In the genomic region with DNA sequence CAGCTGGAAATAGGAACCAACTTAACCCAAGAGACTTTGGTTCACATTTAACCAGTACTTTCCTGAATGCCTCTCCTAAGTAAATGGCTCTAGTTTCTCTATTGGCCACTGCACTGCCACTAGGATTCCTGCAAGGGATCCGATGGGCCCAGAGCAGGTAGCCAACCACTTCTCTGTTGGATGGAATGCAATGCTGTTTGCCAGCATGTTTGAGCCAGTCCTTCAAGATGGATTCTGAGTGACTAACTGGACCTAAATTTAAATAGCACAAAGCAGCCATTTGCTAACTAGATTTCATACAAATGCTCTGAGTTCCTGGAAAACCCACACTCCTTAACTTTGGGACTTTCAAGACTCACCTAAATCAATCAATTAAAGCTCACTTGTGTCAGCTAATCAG, we compare ENCODE assay signal across 22 cellular contexts. TPM values are rescaled to one million over a fixed set of nuclear protein-coding genes. Genes with fewer than 3 reads are reported as not detected.
DNase-seq lines count a peak whose midpoint lies in the region; ATAC-seq lines count a peak whose summit lies in the region.
"Had no signal": no experiment of that assay in that cellular context is flagged by ENCODE, and none has a peak within 500 bp of the region (broad histone marks: within the 10 kb centered on the region; RNA-seq: fewer than 3 reads in every experiment).

No MANE protein-coding gene starts in this region.

- H3K4me1 ChIP-seq in CD4-positive, CD25-positive, alpha-beta regulatory T cell (ENCODE audit: control insufficient read depth, insufficient read depth, low read length, poor library complexity, severe bottlenecking) = peaks cover 83% of the 10 kb centered on the region

- DNase-seq in activated CD4-positive, alpha-beta T cell treated with anti-CD3 and anti-CD28 coated beads, Interleukin-2, amount 10 ng/mL, durations not matched to agents 24 days and 14 days = no peak
- no peak for DNase-seq in activated CD4-positive, alpha-beta T cell treated with anti-CD3 and anti-CD28 coated beads, Interleukin-2, amount 50 U/mL, for 48 hours
- no peak for DNase-seq in CD4-positive, CD25-positive, alpha-beta regulatory T cell
- no peak for DNase-seq in activated T-helper 1 cell treated with anti-CD3 and anti-CD28 coated beads, Interleukin-12 subunit alpha, Interleukin-12 subunit beta, Interleukin-2, Interleukin-4 antibody, amounts not matched to agents 30 ng/mL and 10 ng/mL and 1 ng/mL, durations not matched to agents 14 hours and 24 hours and 36 hours (ENCODE audit: low spot score)
- no peak for DNase-seq in naive B cell
- no peak for DNase-seq in activated CD4-positive, CD25-positive, alpha-beta regulatory T cell (lab: John Stamatoyannopoulos, UW)
- DNase-seq in stimulated activated naive B cell treated with anti-CD40 and anti-IgM and Interleukin-4, amounts not matched to agents 10 μg/mL and 1 μg/mL and 100 μg/mL, for 72 hours = no peak
- no peak for DNase-seq in activated effector memory CD4-positive, alpha-beta T cell treated with Interleukin-2 at 50 U/mL for 16 hours
- DNase-seq: 8988T, C1 segment of cervical spinal cord, Calu3, DMS79, HCEC 1CT, Karpas-422, MM.1S, NCI-H1105, NCI-H1930, NCI-H2171 treated with DMSO at 0.1 percent for 48 hours, NCI-H774 had no signal

- H3K27me3 ChIP-seq in CD4-positive, CD25-positive, alpha-beta regulatory T cell (ENCODE audit: control insufficient read depth, insufficient read depth, low read length) = no peaks in the 10 kb centered on the region

- H3K36me3 ChIP-seq in CD4-positive, CD25-positive, alpha-beta regulatory T cell (ENCODE audit: control insufficient read depth, insufficient read depth, low read length) = peaks cover 72% of the 10 kb centered on the region

- H3K4me1 Mint-ChIP-seq in activated CD4-positive, alpha-beta T cell treated with anti-CD3 and anti-CD28 coated beads, Interleukin-2, amount 10 ng/mL, durations not matched to agents 24 days and 14 days = peaks cover 70% of the 10 kb centered on the region
- H3K4me1 Mint-ChIP-seq in CD4-positive, CD25-positive, alpha-beta regulatory T cell = peaks cover 36 to 98% (median 88%) of the 10 kb centered on the region in 4 donors
- peaks cover 96% of the 10 kb centered on the region for H3K4me1 Mint-ChIP-seq in activated T-helper 1 cell treated with anti-CD3 and anti-CD28 coated beads, Interleukin-12 subunit alpha, Interleukin-12 subunit beta, Interleukin-2, Interleukin-4 antibody, amounts not matched to agents 30 ng/mL and 10 ng/mL and 1 ng/mL, durations not matched to agents 14 hours and 24 hours and 36 hours (ENCODE audit: low read depth)
- H3K4me1 Mint-ChIP-seq in naive B cell = peaks cover 33 to 76% (median 65%) of the 10 kb centered on the region in 3 donors
- H3K4me1 Mint-ChIP-seq in stimulated activated naive B cell treated with anti-CD40 and anti-IgM and Interleukin-4, amounts not matched to agents 10 μg/mL and 1 μg/mL and 100 μg/mL, for 72 hours = peaks cover 31 to 62% of the 10 kb centered on the region in 2 donors

- peaks cover 90% of the 10 kb centered on the region for H3K36me3 Mint-ChIP-seq in activated CD4-positive, alpha-beta T cell treated with anti-CD3 and anti-CD28 coated beads, Interleukin-2, amount 10 ng/mL, durations not matched to agents 24 days and 14 days (ENCODE audit: low read depth)
- H3K36me3 Mint-ChIP-seq in CD4-positive, CD25-positive, alpha-beta regulatory T cell = peaks cover 87% of the 10 kb centered on the region
- H3K36me3 Mint-ChIP-seq in activated T-helper 1 cell treated with anti-CD3 and anti-CD28 coated beads, Interleukin-12 subunit alpha, Interleukin-12 subunit beta, Interleukin-2, Interleukin-4 antibody, amounts not matched to agents 30 ng/mL and 10 ng/mL and 1 ng/mL, durations not matched to agents 14 hours and 24 hours and 36 hours (ENCODE audit: low read depth) = peaks cover 88% of the 10 kb centered on the region
- H3K36me3 Mint-ChIP-seq in naive B cell = peaks cover 67 to 72% of the 10 kb centered on the region in 2 donors
- peaks cover 62 to 82% of the 10 kb centered on the region in 2 donors for H3K36me3 Mint-ChIP-seq in stimulated activated naive B cell treated with anti-CD40 and anti-IgM and Interleukin-4, amounts not matched to agents 10 μg/mL and 1 μg/mL and 100 μg/mL, for 72 hours

- peak overlapping the region; percentile 45 for H3K27ac ChIP-seq in CD4-positive, CD25-positive, alpha-beta regulatory T cell (ENCODE audit: insufficient read depth, low read length, poor library complexity, severe bottlenecking)

- H3K27me3 Mint-ChIP-seq in activated CD4-positive, alpha-beta T cell treated with anti-CD3 and anti-CD28 coated beads, Interleukin-2, amount 10 ng/mL, durations not matched to agents 24 days and 14 days = no peaks in the 10 kb centered on the region
- no peaks in the 10 kb centered on the region for H3K27me3 Mint-ChIP-seq in CD4-positive, CD25-positive, alpha-beta regulatory T cell
- no peaks in the 10 kb centered on the region for H3K27me3 Mint-ChIP-seq in activated T-helper 1 cell treated with anti-CD3 and anti-CD28 coated beads, Interleukin-12 subunit alpha, Interleukin-12 subunit beta, Interleukin-2, Interleukin-4 antibody, amounts not matched to agents 30 ng/mL and 10 ng/mL and 1 ng/mL, durations not matched to agents 14 hours and 24 hours and 36 hours (ENCODE audit: insufficient read depth)
- no peaks in the 10 kb centered on the region for H3K27me3 Mint-ChIP-seq in naive B cell
- no peaks in the 10 kb centered on the region for H3K27me3 Mint-ChIP-seq in stimulated activated naive B cell treated with anti-CD40 and anti-IgM and Interleukin-4, amounts not matched to agents 10 μg/mL and 1 μg/mL and 100 μg/mL, for 72 hours

- peak overlapping the region; percentile 69 for H3K27ac Mint-ChIP-seq in activated CD4-positive, alpha-beta T cell treated with anti-CD3 and anti-CD28 coated beads, Interleukin-2, amount 10 ng/mL, durations not matched to agents 24 days and 14 days
- peak overlapping the region; percentile 86 to 94 (median 89) for H3K27ac Mint-ChIP-seq in CD4-positive, CD25-positive, alpha-beta regulatory T cell
- H3K27ac Mint-ChIP-seq in activated T-helper 1 cell treated with anti-CD3 and anti-CD28 coated beads, Interleukin-12 subunit alpha, Interleukin-12 subunit beta, Interleukin-2, Interleukin-4 antibody, amounts not matched to agents 30 ng/mL and 10 ng/mL and 1 ng/mL, durations not matched to agents 14 hours and 24 hours and 36 hours = peak overlapping the region; percentile 32
- H3K27ac Mint-ChIP-seq in naive B cell = peak overlapping the region in 4 of 6 donors; percentile 15 to 72 (median 43)
- no peak overlapping the region for H3K27ac Mint-ChIP-seq in stimulated activated naive B cell treated with anti-CD40 and anti-IgM and Interleukin-4, amounts not matched to agents 10 μg/mL and 1 μg/mL and 100 μg/mL, for 72 hours

- intact Hi-C loops in activated CD4-positive, alpha-beta T cell treated with anti-CD3 and anti-CD28 coated beads, Interleukin-2, amount 10 ng/mL, durations not matched to agents 24 days and 14 days (cut with micrococcal nuclease) = no loop called here
- intact Hi-C loops in activated T-helper 1 cell treated with anti-CD3 and anti-CD28 coated beads, Interleukin-12 subunit alpha, Interleukin-12 subunit beta, Interleukin-2, Interleukin-4 antibody, amounts not matched to agents 30 ng/mL and 10 ng/mL and 1 ng/mL, durations not matched to agents 14 hours and 24 hours and 36 hours (cut with micrococcal nuclease) = no loop called here

- H3K4me3 Mint-ChIP-seq in activated CD4-positive, alpha-beta T cell treated with anti-CD3 and anti-CD28 coated beads, Interleukin-2, amount 10 ng/mL, durations not matched to agents 24 days and 14 days = no peak overlapping the region
- H3K4me3 Mint-ChIP-seq in CD4-positive, CD25-positive, alpha-beta regulatory T cell = peak overlapping the region in 3 of 4 donors; percentile 41 to 62 (median 54)
- H3K4me3 Mint-ChIP-seq in activated T-helper 1 cell treated with anti-CD3 and anti-CD28 coated beads, Interleukin-12 subunit alpha, Interleukin-12 subunit beta, Interleukin-2, Interleukin-4 antibody, amounts not matched to agents 30 ng/mL and 10 ng/mL and 1 ng/mL, durations not matched to agents 14 hours and 24 hours and 36 hours = no peak overlapping the region
- peak overlapping the region in 1 of 8 donors; percentile 6 for H3K4me3 Mint-ChIP-seq in naive B cell
- no peak overlapping the region for H3K4me3 Mint-ChIP-seq in stimulated activated naive B cell treated with anti-CD40 and anti-IgM and Interleukin-4, amounts not matched to agents 10 μg/mL and 1 μg/mL and 100 μg/mL, for 72 hours

- peaks cover 14% of the 10 kb centered on the region for H3K9me3 Mint-ChIP-seq in activated CD4-positive, alpha-beta T cell treated with anti-CD3 and anti-CD28 coated beads, Interleukin-2, amount 10 ng/mL, durations not matched to agents 24 days and 14 days
- peaks cover 0 to 9% (median 0%) of the 10 kb centered on the region in 7 donors for H3K9me3 Mint-ChIP-seq in CD4-positive, CD25-positive, alpha-beta regulatory T cell
- H3K9me3 Mint-ChIP-seq in activated T-helper 1 cell treated with anti-CD3 and anti-CD28 coated beads, Interleukin-12 subunit alpha, Interleukin-12 subunit beta, Interleukin-2, Interleukin-4 antibody, amounts not matched to agents 30 ng/mL and 10 ng/mL and 1 ng/mL, durations not matched to agents 14 hours and 24 hours and 36 hours = peaks cover 21% of the 10 kb centered on the region
- peaks cover 0 to 6% (median 0%) of the 10 kb centered on the region in 7 donors for H3K9me3 Mint-ChIP-seq in naive B cell
- H3K9me3 Mint-ChIP-seq in stimulated activated naive B cell treated with anti-CD40 and anti-IgM and Interleukin-4, amounts not matched to agents 10 μg/mL and 1 μg/mL and 100 μg/mL, for 72 hours = peaks cover 3 to 10% of the 10 kb centered on the region in 2 donors

- ATAC-seq in CD4-positive, CD25-positive, alpha-beta regulatory T cell (ENCODE audit: low read depth in 2 of 2) = no peak
- ATAC-seq in naive B cell (ENCODE audit: low read depth in 2 of 2) = no peak
- ATAC-seq in stimulated activated naive B cell treated with anti-CD40 and anti-IgM and Interleukin-4, amounts not matched to agents 10 μg/mL and 1 μg/mL and 100 μg/mL, for 72 hours (replicated peaks) = no peak
- ATAC-seq: GM12878 had no signal

- no peaks in the 10 kb centered on the region for H3K9me3 ChIP-seq in CD4-positive, CD25-positive, alpha-beta regulatory T cell (ENCODE audit: control insufficient read depth in 2 of 2, low read length in 2 of 2)

- peak overlapping the region; percentile 4 for H3K4me3 ChIP-seq in CD4-positive, CD25-positive, alpha-beta regulatory T cell (ENCODE audit: low read depth, low read length)
- H3K4me3 ChIP-seq: GM12878 had no signal

RNA-seq across cellular contexts. Expression of gene CLEC2D, which starts 9.5 kb away (rescaled TPM):
- total RNA-seq in activated CD4-positive, alpha-beta T cell treated with anti-CD3 and anti-CD28 coated beads, Interleukin-2, amount 10 ng/mL, durations not matched to agents 24 days and 14 days = 386 and 391 TPM in 2 replicates
- total RNA-seq in CD4-positive, CD25-positive, alpha-beta regulatory T cell = 219 TPM
- polyA plus RNA-seq in CD4-positive, CD25-positive, alpha-beta regulatory T cell = 100 to 1,000 TPM; 223 to 312 (median 247) TPM
- total RNA-seq in activated T-helper 1 cell treated with anti-CD3 and anti-CD28 coated beads, Interleukin-12 subunit alpha, Interleukin-12 subunit beta, Interleukin-2, Interleukin-4 antibody, amounts not matched to agents 30 ng/mL and 10 ng/mL and 1 ng/mL, durations not matched to agents 14 hours and 24 hours and 36 hours = 371 and 395 TPM in 2 replicates
- polyA plus RNA-seq in naive B cell (ENCODE audit: low read depth in 6 of 6) = 100 to 1,000 TPM; 329 to 467 (median 350) TPM

RNA-seq across cellular contexts. Expression of gene KLRB1, which starts 52.3 kb away (rescaled TPM):
- total RNA-seq in activated CD4-positive, alpha-beta T cell treated with anti-CD3 and anti-CD28 coated beads, Interleukin-2, amount 10 ng/mL, durations not matched to agents 24 days and 14 days = 0.14 TPM in 1 of 2 replicates, not detected in the other
- total RNA-seq in CD4-positive, CD25-positive, alpha-beta regulatory T cell = 17.6 TPM
- polyA plus RNA-seq in CD4-positive, CD25-positive, alpha-beta regulatory T cell = 10 to 100 TPM; 14.4 to 30.5 (median 24.3) TPM
- total RNA-seq in activated T-helper 1 cell treated with anti-CD3 and anti-CD28 coated beads, Interleukin-12 subunit alpha, Interleukin-12 subunit beta, Interleukin-2, Interleukin-4 antibody, amounts not matched to agents 30 ng/mL and 10 ng/mL and 1 ng/mL, durations not matched to agents 14 hours and 24 hours and 36 hours = 0.15 TPM in 1 of 2 replicates, not detected in the other
- polyA plus RNA-seq in naive B cell (ENCODE audit: low read depth in 6 of 6) = under 1 TPM in 4 of 6 donors, not detected in 2; 0.47 to 0.86 (median 0.74) TPM
- total RNA-seq: Calu3, G401, GM12878, NCI-H460 had no signal
- polyA plus RNA-seq: GM12878 had no signal

Comparison
In these comparisons a context has a peak if more than half of its experiments do, and no peak if none do; other contexts are left out.
1. H3K4me3 Mint-ChIP-seq: peak in CD4-positive, CD25-positive, alpha-beta regulatory T cell (3 of 4); none in activated CD4-positive, alpha-beta T cell treated with anti-CD3 and anti-CD28 coated beads, Interleukin-2, amount 10 ng/mL, durations not matched to agents 24 days and 14 days (single experiment), activated T-helper 1 cell treated with anti-CD3 and anti-CD28 coated beads, Interleukin-12 subunit alpha, Interleukin-12 subunit beta, Interleukin-2, Interleukin-4 antibody, amounts not matched to agents 30 ng/mL and 10 ng/mL and 1 ng/mL, durations not matched to agents 14 hours and 24 hours and 36 hours (single experiment) and stimulated activated naive B cell treated with anti-CD40 and anti-IgM and Interleukin-4, amounts not matched to agents 10 μg/mL and 1 μg/mL and 100 μg/mL, for 72 hours (0 of 2).
2. RNA of gene KLRB1, which starts 52.3 kb away (total RNA-seq): 17.6 TPM in CD4-positive, CD25-positive, alpha-beta regulatory T cell (single experiment); 0.15 TPM in activated T-helper 1 cell treated with anti-CD3 and anti-CD28 coated beads, Interleukin-12 subunit alpha, Interleukin-12 subunit beta, Interleukin-2, Interleukin-4 antibody, amounts not matched to agents 30 ng/mL and 10 ng/mL and 1 ng/mL, durations not matched to agents 14 hours and 24 hours and 36 hours and 0.14 TPM in activated CD4-positive, alpha-beta T cell treated with anti-CD3 and anti-CD28 coated beads, Interleukin-2, amount 10 ng/mL, durations not matched to agents 24 days and 14 days; every median in the first group is over 10 times any median in the second.